8 cellular contexts compared by ENCODE assay signal in genomic region chr2:55047677-55048299, GRCh38. TPM values are rescaled to one million over a fixed set of nuclear protein-coding genes. Genes with fewer than 3 reads are reported as not detected.
A peak's percentile ranks its signal among the peaks of the same experiment; 100 is the strongest.
DNase-seq lines count a peak whose midpoint lies in the region; ATAC-seq and TF ChIP-seq lines count a peak whose summit lies in the region.

No MANE protein-coding gene starts in this region.

- no peaks in the 10 kb centered on the region for H3K9me3 Mint-ChIP-seq in activated naive CD4-positive, alpha-beta T cell treated with anti-CD3 and anti-CD28 coated beads for 36 hours
- H3K9me3 Mint-ChIP-seq in activated naive CD4-positive, alpha-beta T cell treated with anti-CD3 and anti-CD28 coated beads, Interleukin-2, amount 50 U/mL, for 72 hours: no peaks in the 10 kb centered on the region
- H3K9me3 Mint-ChIP-seq in type B pancreatic cell: no peaks in the 10 kb centered on the region

- H3K9me2 ChIP-seq in PC-3 (replicated peaks; ENCODE audit: low read length): no peaks in the 10 kb centered on the region

- peak overlapping the region; percentile 74 for H3K4me3 ChIP-seq in PC-3 (ENCODE audit: low read length)

- no TSS peak for BruUV-seq in PC-3 (replicated peaks; lab: Mats Ljungman, UMichigan)

- peak overlapping the region; percentile 92 for H3K4me2 ChIP-seq in PC-3 (ENCODE audit: low read length)

- H3K4me1 Mint-ChIP-seq in activated naive CD4-positive, alpha-beta T cell treated with anti-CD3 and anti-CD28 coated beads for 36 hours (ENCODE audit: low read depth): peaks cover 51% of the 10 kb centered on the region
- H3K4me1 Mint-ChIP-seq in type B pancreatic cell (ENCODE audit: unreplicated experiment): peaks cover 41% of the 10 kb centered on the region

- H3K27me3 ChIP-seq in PC-3 (ENCODE audit: low read length): no peaks in the 10 kb centered on the region

- H3K27ac ChIP-seq in PC-3 (ENCODE audit: low read length) (peak overlapping the region; percentile 73), caudate nucleus (ENCODE audit: low read depth, low read length) (peak overlapping the region; percentile 75)

- POLR2A ChIA-PET in PC-3 (lab: Charles Lee; ENCODE audit: unreplicated experiment): no interaction called here

- peaks cover 4% of the 10 kb centered on the region; the same call in 1 of the 2 replicates for H3K36me3 ChIP-seq in PC-3 (ENCODE audit: low read depth, low read length)

- DNase-seq in activated naive CD4-positive, alpha-beta T cell treated with anti-CD3 and anti-CD28 coated beads for 36 hours: no peak
- no peak for DNase-seq in activated naive CD4-positive, alpha-beta T cell treated with anti-CD3 and anti-CD28 coated beads, Interleukin-2, amount 50 U/mL, for 72 hours (ENCODE audit: low spot score in 2 of 2)
- DNase-seq in PC-3 (peak; percentile 85), caudate nucleus (lab: John Stamatoyannopoulos, UW) (peak in 14 of 61 donors; percentile 1 to 37 (median 8)), lung microvascular endothelial cell (ENCODE audit: low read depth in 2 of 2) (peak; percentile 52 to 60), type B pancreatic cell (ENCODE audit: extremely low spot score, unreplicated experiment) (no peak), T-helper 9 cell (no peak)

- peak overlapping the region; percentile 61 for H3K27ac Mint-ChIP-seq in activated naive CD4-positive, alpha-beta T cell treated with anti-CD3 and anti-CD28 coated beads for 36 hours
- no peak overlapping the region for H3K27ac Mint-ChIP-seq in activated naive CD4-positive, alpha-beta T cell treated with anti-CD3 and anti-CD28 coated beads, Interleukin-2, amount 50 U/mL, for 72 hours
- H3K27ac Mint-ChIP-seq in type B pancreatic cell: peak overlapping the region; percentile 90

- peaks cover 80% of the 10 kb centered on the region for H3K79me2 ChIP-seq in PC-3 (ENCODE audit: low read length)

- H4K20me1 ChIP-seq in PC-3 (ENCODE audit: low read length): peaks cover 51% of the 10 kb centered on the region

- peaks cover 10% of the 10 kb centered on the region for H3F3A ChIP-seq in PC-3 (ENCODE audit: low read length, unreplicated experiment)

- H2AFZ ChIP-seq in PC-3 (ENCODE audit: low read length): no peak overlapping the region

- peak overlapping the region; percentile 90 for H3K9ac ChIP-seq in PC-3 (ENCODE audit: low read length)

- H3K4me3 Mint-ChIP-seq in activated naive CD4-positive, alpha-beta T cell treated with anti-CD3 and anti-CD28 coated beads for 36 hours: peak overlapping the region; percentile 76
- peak overlapping the region; percentile 91 for H3K4me3 Mint-ChIP-seq in type B pancreatic cell

- H3K27me3 Mint-ChIP-seq in activated naive CD4-positive, alpha-beta T cell treated with anti-CD3 and anti-CD28 coated beads for 36 hours (ENCODE audit: low read depth): no peaks in the 10 kb centered on the region
- H3K27me3 Mint-ChIP-seq in type B pancreatic cell: no peaks in the 10 kb centered on the region

- 0 out of 2 replicates have a peak, but pooled peaks cover 6% of the 10 kb centered on the region for H3K9me3 ChIP-seq in PC-3 (ENCODE audit: low read length)

- TF ChIP-seq CTCF in PC-3 (conservative IDR thresholded peaks at IDR 0.05; ENCODE audit: low read depth, low read length) (no peak), type B pancreatic cell (conservative IDR thresholded peaks at IDR 0.05) (no peak)

- CTCF ChIA-PET in activated naive CD4-positive, alpha-beta T cell treated with anti-CD3 and anti-CD28 coated beads for 36 hours (lab: Charles Lee): interaction anchor here (0.6 to 1.7 kb wide), 13 partner anchors 11 to 472 kb away, joined by 3 to 17 read pairs (median 4); partner anchors contain the start of gene CFAP36
- CTCF ChIA-PET in PC-3 (lab: Charles Lee): interaction anchor here (1.6 to 1.7 kb wide), 2 partner anchors 128 to 148 kb away, joined by 5 to 10 read pairs; no protein-coding TSS in a partner anchor

- intact Hi-C loops in activated naive CD4-positive, alpha-beta T cell treated with anti-CD3 and anti-CD28 coated beads for 36 hours (cut with micrococcal nuclease): no loop called here
- intact Hi-C loops in PC-3 (cut with micrococcal nuclease): loop anchor here (1.0 to 5.0 kb wide), 2 partner anchors 148 to 275 kb away; no protein-coding TSS in a partner anchor

- no peak for ATAC-seq in activated naive CD4-positive, alpha-beta T cell treated with anti-CD3 and anti-CD28 coated beads, Interleukin-2, amount 50 U/mL, for 72 hours
- no peak for ATAC-seq in PC-3
- ATAC-seq in HG03039 (IDR thresholded peaks at IDR 0.05; ENCODE audit: unreplicated experiment): no peak

- H3K4me1 ChIP-seq in PC-3 (ENCODE audit: insufficient read depth, low read length): peaks cover 35% of the 10 kb centered on the region

- H3K36me3 Mint-ChIP-seq in activated naive CD4-positive, alpha-beta T cell treated with anti-CD3 and anti-CD28 coated beads for 36 hours (ENCODE audit: low read depth): peaks cover 8% of the 10 kb centered on the region
- H3K36me3 Mint-ChIP-seq in activated naive CD4-positive, alpha-beta T cell treated with anti-CD3 and anti-CD28 coated beads, Interleukin-2, amount 50 U/mL, for 72 hours: peaks cover 18 to 29% of the 10 kb centered on the region in 2 donors
- H3K36me3 Mint-ChIP-seq in type B pancreatic cell: no peaks in the 10 kb centered on the region

RNA-seq across cellular contexts. Expression of gene RTN4, which starts 2.5 kb away (rescaled TPM):
- 10 to 100 TPM; 76.4 to 76.7 TPM for total RNA-seq in activated naive CD4-positive, alpha-beta T cell treated with anti-CD3 and anti-CD28 coated beads for 36 hours
- total RNA-seq in activated naive CD4-positive, alpha-beta T cell treated with anti-CD3 and anti-CD28 coated beads, Interleukin-2, amount 50 U/mL, for 72 hours: 10 to 100 TPM; 86.5 to 88.5 TPM
- total RNA-seq in PC-3 (2014; rRNA removed): 150 and 170 TPM in 2 replicates
- 84.5 and 105 TPM in 2 replicates for total RNA-seq in lung microvascular endothelial cell
- 187 and 222 TPM in 2 replicates for total RNA-seq in type B pancreatic cell (ENCODE audit: low replicate concordance)

Comparison
In these comparisons a context has a peak if more than half of its experiments do, and no peak if none do; other contexts are left out.
1. H3K27ac Mint-ChIP-seq: peak in activated naive CD4-positive, alpha-beta T cell treated with anti-CD3 and anti-CD28 coated beads for 36 hours (single experiment) and type B pancreatic cell (single experiment); none in activated naive CD4-positive, alpha-beta T cell treated with anti-CD3 and anti-CD28 coated beads, Interleukin-2, amount 50 U/mL, for 72 hours (0 of 2).
2. DNase-seq: peak in PC-3 (single experiment) and lung microvascular endothelial cell (2 of 2); none in activated naive CD4-positive, alpha-beta T cell treated with anti-CD3 and anti-CD28 coated beads for 36 hours (single experiment), activated naive CD4-positive, alpha-beta T cell treated with anti-CD3 and anti-CD28 coated beads, Interleukin-2, amount 50 U/mL, for 72 hours (0 of 2), type B pancreatic cell (single experiment) and T-helper 9 cell (single experiment).